ENCODE assay signal across 20 cellular contexts in genomic region chr11:25159341-25159740, GRCh38.
"Had no signal": no experiment of that assay in that cellular context is flagged by ENCODE, and none has a peak within 500 bp of the region (broad histone marks: within the 10 kb centered on the region; RNA-seq: fewer than 3 reads in every experiment).

No MANE protein-coding gene starts in this region.

- DNase-seq: activated CD4-positive, alpha-beta memory T cell treated with anti-CD3 and anti-CD28 coated beads for 36 hours; activated CD4-positive, alpha-beta T cell treated with anti-CD3 and anti-CD28 coated beads for 48 hours; activated naive CD4-positive, alpha-beta T cell treated with Interleukin-2 at 50 U/mL for 16 hours; activated naive CD8-positive, alpha-beta T cell treated with anti-CD3 and anti-CD28 coated beads for 36 hours; activated T-cell treated with anti-CD3 and anti-CD28 coated beads, Interleukin-2, amount 50 U/mL, for 48 hours; amygdala; foreskin melanocyte; glutamatergic neuron; immature natural killer cell; lower lobe of right lung; naive B cell; small intestine; stomach had no signal

- H3K36me3 ChIP-seq: lower lobe of right lung, stomach, suprapubic skin, tibial nerve had no signal

- H3K4me3 ChIP-seq: coronary artery, hepatocyte, lower lobe of right lung, stomach, suprapubic skin, tibial nerve had no signal

- H3K9me3 ChIP-seq: suprapubic skin had no signal

- H3K27me3 ChIP-seq: hepatocyte, stomach, suprapubic skin, tibial nerve had no signal

- ATAC-seq: left lobe of liver; lower lobe of right lung; sciatic nerve; stimulated activated memory B cell treated with anti-CD40 and anti-IgM and Interleukin-4, amounts not matched to agents 10 μg/mL and 1 μg/mL and 100 μg/mL, for 72 hours had no signal

- H3K27ac ChIP-seq: coronary artery, hepatocyte, lower lobe of right lung, stomach, suprapubic skin, tibial nerve had no signal

- H3K4me1 ChIP-seq: lower lobe of right lung, stomach, suprapubic skin had no signal
